18 cellular contexts compared by ENCODE assay signal in genomic region chr2:159125858-159126257, GRCh38.
DNase-seq lines count a peak whose midpoint lies in the region; ATAC-seq and TF ChIP-seq lines count a peak whose summit lies in the region.
"Had no signal": no experiment of that assay in that cellular context is flagged by ENCODE, and none has a peak within 500 bp of the region (broad histone marks: within the 10 kb centered on the region; RNA-seq: fewer than 3 reads in every experiment).

No MANE protein-coding gene starts in this region.

- no peak for DNase-seq in right atrium auricular region (ENCODE audit: low spot score)
- no peak for DNase-seq in right cardiac atrium
- DNase-seq in activated naive CD8-positive, alpha-beta T cell treated with anti-CD3 and anti-CD28 coated beads for 36 hours: no peak
- DNase-seq in mesothelial cell of epicardium (ENCODE audit: low spot score in 2 of 2, unreplicated experiment in 2 of 2): no peak
- no peak for DNase-seq in vagina (ENCODE audit: extremely low spot score in 2 of 2)
- no peak for DNase-seq in Karpas-422
- no peak for DNase-seq in NCI-H1930 (lab: John Stamatoyannopoulos, UW)
- DNase-seq: activated CD4-positive, alpha-beta T cell treated with anti-CD3 and anti-CD28 coated beads for 1 hour; caudate nucleus; CD4-positive, alpha-beta memory T cell; DMS79; NCI-H187 treated with DMSO at 0.1 percent for 48 hours; NCI-H446 treated with DMSO at 0.1 percent for 48 hours; OCI-M1; retina; stimulated activated naive CD4-positive, alpha-beta T cell treated with Interleukin-2 at 50 U/mL for 16 hours had no signal

- H3K4me3 ChIP-seq in right atrium auricular region (no peak overlapping the region), right cardiac atrium (ENCODE audit: low read length) (no peak overlapping the region), vagina (no peak overlapping the region), Karpas-422 (ENCODE audit: low read length) (no peak overlapping the region)

- H3K9ac ChIP-seq in Karpas-422 (ENCODE audit: low read length): no peak overlapping the region

- TF ChIP-seq CTCF in right atrium auricular region (IDR thresholded peaks at IDR 0.05) (no peak), mesothelial cell of epicardium (IDR thresholded peaks at IDR 0.05; ENCODE audit: unreplicated experiment) (no peak), vagina (IDR thresholded peaks at IDR 0.05) (no peak)

- H3K27ac ChIP-seq in right atrium auricular region (peak overlapping the region; percentile 72 to 87), right cardiac atrium (ENCODE audit: low read length) (no peak overlapping the region), vagina (peak overlapping the region; percentile 57), Karpas-422 (ENCODE audit: low read length) (no peak overlapping the region)

- no peaks in the 10 kb centered on the region for H3K9me3 ChIP-seq in right atrium auricular region
- H3K9me3 ChIP-seq in right cardiac atrium (ENCODE audit: control insufficient read depth, low read length): no peaks in the 10 kb centered on the region
- H3K9me3 ChIP-seq in vagina: no peaks in the 10 kb centered on the region
- H3K9me3 ChIP-seq in Karpas-422 (ENCODE audit: low read length): no peaks in the 10 kb centered on the region

- no peaks in the 10 kb centered on the region for H4K20me1 ChIP-seq in Karpas-422 (ENCODE audit: insufficient read depth, low read depth, low read length)

- intact Hi-C loops in right cardiac atrium (cut with DNase I) (no loop called here), vagina (cut with DNase I) (no loop called here)

- no peak for ATAC-seq in right cardiac atrium
- no peak for ATAC-seq in HG03159 (IDR thresholded peaks at IDR 0.05; ENCODE audit: unreplicated experiment)

- TF ChIP-seq POLR2A in vagina (IDR thresholded peaks at IDR 0.05): no peak

- H3K36me3 Mint-ChIP-seq in activated naive CD8-positive, alpha-beta T cell treated with anti-CD3 and anti-CD28 coated beads for 36 hours: peaks cover 2% of the 10 kb centered on the region
- peaks cover 9% of the 10 kb centered on the region for H3K36me3 Mint-ChIP-seq in mesothelial cell of epicardium
- H3K36me3 Mint-ChIP-seq: CD4-positive, alpha-beta memory T cell; memory B cell had no signal

- no peaks in the 10 kb centered on the region for H3K36me3 ChIP-seq in right atrium auricular region
- no peaks in the 10 kb centered on the region for H3K36me3 ChIP-seq in vagina
- no peaks in the 10 kb centered on the region for H3K36me3 ChIP-seq in Karpas-422 (ENCODE audit: insufficient read depth, low read length)

- H3K27me3 Mint-ChIP-seq in activated naive CD8-positive, alpha-beta T cell treated with anti-CD3 and anti-CD28 coated beads for 36 hours: no peaks in the 10 kb centered on the region
- no peaks in the 10 kb centered on the region for H3K27me3 Mint-ChIP-seq in mesothelial cell of epicardium (ENCODE audit: low read depth)
- H3K27me3 Mint-ChIP-seq: CD4-positive, alpha-beta memory T cell had no signal

- WGBS in right cardiac atrium: 89% methylated on average over 4 of the region's 4 CpGs

- no peaks in the 10 kb centered on the region for H3K9me2 ChIP-seq in Karpas-422 (replicated peaks; ENCODE audit: insufficient read depth, low read length)

- no peaks in the 10 kb centered on the region for H3K27me3 ChIP-seq in right atrium auricular region
- no peaks in the 10 kb centered on the region for H3K27me3 ChIP-seq in right cardiac atrium (ENCODE audit: control insufficient read depth, insufficient read depth)
- H3K27me3 ChIP-seq in vagina: no peaks in the 10 kb centered on the region
- H3K27me3 ChIP-seq in Karpas-422 (ENCODE audit: low read length): no peaks in the 10 kb centered on the region

- H3K4me2 ChIP-seq in Karpas-422 (ENCODE audit: low read depth, low read length, poor library complexity, severe bottlenecking): no peak overlapping the region

- peaks cover 19% of the 10 kb centered on the region for H3K4me1 Mint-ChIP-seq in activated naive CD8-positive, alpha-beta T cell treated with anti-CD3 and anti-CD28 coated beads for 36 hours
- peaks cover 80% of the 10 kb centered on the region for H3K4me1 Mint-ChIP-seq in mesothelial cell of epicardium

- H2AFZ ChIP-seq in Karpas-422 (ENCODE audit: low read length): no peak overlapping the region

- H3K9me3 Mint-ChIP-seq in activated naive CD8-positive, alpha-beta T cell treated with anti-CD3 and anti-CD28 coated beads for 36 hours: no peaks in the 10 kb centered on the region
- no peaks in the 10 kb centered on the region for H3K9me3 Mint-ChIP-seq in mesothelial cell of epicardium
- H3K9me3 Mint-ChIP-seq: CD4-positive, alpha-beta memory T cell had no signal

- H3K27ac Mint-ChIP-seq in activated naive CD8-positive, alpha-beta T cell treated with anti-CD3 and anti-CD28 coated beads for 36 hours: peak overlapping the region; percentile 37
- peak overlapping the region; percentile 97 for H3K27ac Mint-ChIP-seq in mesothelial cell of epicardium
- H3K27ac Mint-ChIP-seq: memory B cell had no signal

- no peak overlapping the region for H3K4me3 Mint-ChIP-seq in activated naive CD8-positive, alpha-beta T cell treated with anti-CD3 and anti-CD28 coated beads for 36 hours
- no peak overlapping the region for H3K4me3 Mint-ChIP-seq in mesothelial cell of epicardium
- H3K4me3 Mint-ChIP-seq: CD4-positive, alpha-beta memory T cell; memory B cell had no signal

- peaks cover 0 to 64% of the 10 kb centered on the region in 2 donors for H3K4me1 ChIP-seq in right atrium auricular region
- peaks cover 21% of the 10 kb centered on the region for H3K4me1 ChIP-seq in right cardiac atrium (ENCODE audit: control insufficient read depth, insufficient read depth, low read length)
- H3K4me1 ChIP-seq in vagina: peaks cover 41% of the 10 kb centered on the region
- no peaks in the 10 kb centered on the region for H3K4me1 ChIP-seq in Karpas-422 (ENCODE audit: low read length)

- H3K79me2 ChIP-seq in Karpas-422 (ENCODE audit: low read length): no peaks in the 10 kb centered on the region

Comparison
In these comparisons a context has a peak if more than half of its experiments do, and no peak if none do; other contexts are left out.
1. H3K27ac ChIP-seq: peak in right atrium auricular region (2 of 2) and vagina (single experiment); none in right cardiac atrium (single experiment) and Karpas-422 (single experiment).